Comparison of ENCODE assay signal across 1 cellular context in genomic region chr1:148723515-148723914, GRCh38. TPM values are rescaled to one million over a fixed set of nuclear protein-coding genes. Genes with fewer than 3 reads are reported as not detected.
"Had no signal": no experiment of that assay in that cellular context is flagged by ENCODE, and none has a peak within 500 bp of the region (broad histone marks: within the 10 kb centered on the region; RNA-seq: fewer than 3 reads in every experiment).

No MANE protein-coding gene starts in this region.

RNA-seq across cellular contexts. Expression of gene NUDT4B, which starts 25.1 kb away (rescaled TPM):
- total RNA-seq: MCF 10A had no signal
